19 cellular contexts compared by ENCODE assay signal in genomic region chr5:161530700-161531099, GRCh38. TPM values are rescaled to one million over a fixed set of nuclear protein-coding genes. Genes with fewer than 3 reads are reported as not detected.
DNase-seq lines count a peak whose midpoint lies in the region; ATAC-seq and TF ChIP-seq lines count a peak whose summit lies in the region.
"Had no signal": no experiment of that assay in that cellular context is flagged by ENCODE, and none has a peak within 500 bp of the region (broad histone marks: within the 10 kb centered on the region; RNA-seq: fewer than 3 reads in every experiment).

No MANE protein-coding gene starts in this region.

- no peaks in the 10 kb centered on the region; the same call in 1 of the 2 replicates for H3K9me3 Mint-ChIP-seq in WTC11

- TF ChIP-seq CTCF in GM12865 (IDR thresholded peaks at IDR 0.05; ENCODE audit: insufficient read depth, low read depth, low read length, missing control alignments) (no peak), left lung (IDR thresholded peaks at IDR 0.05) (no peak), WTC11 (IDR thresholded peaks at IDR 0.05) (no peak)

- no peak overlapping the region for H3K27ac ChIP-seq in left lung
- H3K27ac ChIP-seq: SK-N-MC had no signal

- ATAC-seq in left lung (peak; percentile 81), WTC11 (no peak), HG02852 (IDR thresholded peaks at IDR 0.05; ENCODE audit: unreplicated experiment) (no peak)
- ATAC-seq: HCT116 had no signal

- CTCF ChIA-PET in WTC11 (lab: Charles Lee), result no interaction called here

- no peaks in the 10 kb centered on the region for H3K27me3 Mint-ChIP-seq in WTC11 (ENCODE audit: low read depth)
- H3K27me3 Mint-ChIP-seq: CD8-positive, alpha-beta memory T cell; IgD-negative memory B cell had no signal

- H3K4me1 Mint-ChIP-seq in WTC11, result no peaks in the 10 kb centered on the region
- H3K4me1 Mint-ChIP-seq: CD8-positive, alpha-beta memory T cell; IgD-negative memory B cell had no signal

- intact Hi-C loops in left lung (cut with DNase I), result no loop called here

- H3K36me3 ChIP-seq in left lung, result no peaks in the 10 kb centered on the region

- no peaks in the 10 kb centered on the region for H3K27me3 ChIP-seq in left lung

- no peak overlapping the region for H3K4me3 ChIP-seq in GM12865 (ENCODE audit: low read depth, low read length)
- no peak overlapping the region for H3K4me3 ChIP-seq in left lung
- H3K4me3 ChIP-seq: SK-N-MC had no signal

- H3K9me3 ChIP-seq in left lung, result no peaks in the 10 kb centered on the region

- H3K36me3 Mint-ChIP-seq in WTC11, result no peaks in the 10 kb centered on the region
- H3K36me3 Mint-ChIP-seq: CD8-positive, alpha-beta memory T cell; IgD-negative memory B cell had no signal

- no peaks in the 10 kb centered on the region for H3K4me1 ChIP-seq in left lung

- no peak overlapping the region for H3K4me3 Mint-ChIP-seq in WTC11
- H3K4me3 Mint-ChIP-seq: CD8-positive, alpha-beta memory T cell; IgD-negative memory B cell had no signal

- POLR2A ChIA-PET in WTC11 (lab: Charles Lee), result no interaction called here

- no peak overlapping the region for H3K27ac Mint-ChIP-seq in WTC11
- H3K27ac Mint-ChIP-seq: IgD-negative memory B cell had no signal

- peak; percentile 49 for DNase-seq in DMS79 (lab: John Stamatoyannopoulos, UW)
- peak; percentile 41 for DNase-seq in GM12865 (ENCODE audit: low read depth)
- peak; percentile 27 to 31 for DNase-seq in NCI-H446 (lab: John Stamatoyannopoulos, UW)
- no peak for DNase-seq in left lung
- DNase-seq in WTC11 (ENCODE audit: low spot score), result no peak
- DNase-seq in dedifferentiated amniotic fluid mesenchymal stem cell (ENCODE audit: extremely low spot score), result no peak
- DNase-seq: ACHN; CD8-positive, alpha-beta memory T cell; DND-41; GDM1; GOT3; Karpas-422; NCI-H1694 had no signal

TF ChIP-seq in WTC11, 78 proteins besides CTCF, POLR2A, EP300 and RAD21:
- no peak for TF ChIP-seq RELA (CRISPR knock-in tag; IDR thresholded peaks at IDR 0.05; ENCODE audit: borderline replicate concordance)
- no peak for TF ChIP-seq ELF4 (CRISPR knock-in tag; IDR thresholded peaks at IDR 0.05; ENCODE audit: low read depth)
- TF ChIP-seq, protein P1, sequence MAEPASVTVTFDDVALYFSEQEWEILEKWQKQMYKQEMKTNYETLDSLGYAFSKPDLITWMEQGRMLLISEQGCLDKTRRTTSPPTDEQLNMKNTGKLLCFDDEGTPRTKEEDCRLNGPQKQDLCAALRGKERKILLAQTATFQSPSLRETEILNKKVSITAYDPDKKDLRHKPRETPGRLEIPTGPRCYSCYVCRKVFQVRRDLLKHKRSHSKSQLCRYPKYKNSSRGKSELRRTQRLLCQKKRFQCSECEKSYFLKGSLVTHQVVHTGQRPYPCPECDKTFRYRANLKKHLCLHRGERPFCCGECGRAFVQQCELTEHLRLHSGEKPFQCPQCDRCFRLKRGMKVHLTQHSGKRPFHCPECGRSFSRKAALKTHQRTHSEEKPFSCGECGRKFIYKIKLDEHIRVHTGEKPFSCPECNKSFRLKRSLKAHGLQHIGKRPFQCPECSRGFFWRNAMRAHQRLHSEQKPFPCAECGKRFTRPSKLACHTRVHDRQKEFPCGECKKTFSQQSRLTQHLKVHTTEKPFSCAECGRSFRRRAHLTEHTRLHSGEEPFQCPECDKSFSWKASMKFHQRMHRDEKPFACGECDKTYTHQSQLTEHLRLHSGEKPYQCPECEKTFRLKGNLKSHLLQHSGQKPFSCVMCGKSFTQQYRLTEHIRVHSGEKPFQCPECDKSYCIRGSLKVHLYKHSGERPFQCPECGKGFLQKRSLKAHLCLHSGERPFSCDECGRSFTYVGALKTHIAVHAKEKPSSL (CRISPR knock-in tag; conservative IDR thresholded peaks at IDR 0.05), result no peak
- TF ChIP-seq TEAD1 (CRISPR knock-in tag; IDR thresholded peaks at IDR 0.05), result no peak
- no peak for TF ChIP-seq ERG (CRISPR knock-in tag; IDR thresholded peaks at IDR 0.05)
- TF ChIP-seq, protein P2, sequence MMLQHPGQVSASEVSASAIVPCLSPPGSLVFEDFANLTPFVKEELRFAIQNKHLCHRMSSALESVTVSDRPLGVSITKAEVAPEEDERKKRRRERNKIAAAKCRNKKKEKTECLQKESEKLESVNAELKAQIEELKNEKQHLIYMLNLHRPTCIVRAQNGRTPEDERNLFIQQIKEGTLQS (CRISPR knock-in tag; conservative IDR thresholded peaks at IDR 0.05), result no peak
- no peak for TF ChIP-seq NFE2L1 (CRISPR knock-in tag; IDR thresholded peaks at IDR 0.05)

RNA-seq across cellular contexts. Expression of gene GABRB2, which starts 15.8 kb away (rescaled TPM):
- total RNA-seq in left lung (1 to 10 TPM in 1 of 2 donors, under 1 TPM in 1; 0.50 to 1.7 TPM), WTC11 (2021) (0.32 to 0.79 TPM (median 0.53 TPM) in 3 replicates)
- total RNA-seq: CD8-positive, alpha-beta memory T cell; MCF 10A; RPMI7951 had no signal

Comparison
In these comparisons a context has a peak if more than half of its experiments do, and no peak if none do; other contexts are left out.
1. DNase-seq: peak in DMS79 (single experiment), GM12865 (single experiment) and NCI-H446 (2 of 2); none in left lung (0 of 2), WTC11 (single experiment) and dedifferentiated amniotic fluid mesenchymal stem cell (single experiment).